In genomic region chr16:4391635-4392381, GRCh38 we compare ENCODE assay signal across 1 cellular context.
TF ChIP-seq lines count a peak whose summit lies in the region.

No MANE protein-coding gene starts in this region.

TF ChIP-seq in HEK293, 187 proteins besides CTCF, POLR2A, EP300 and RAD21 (continued from another document):
- TF ChIP-seq SP2 (tag by site-specific recombination; IDR thresholded peaks at IDR 0.05) (peak; percentile 33; the same call in 1 of the 2 replicates), ZNF513 (tag by site-specific recombination; IDR thresholded peaks at IDR 0.05) (no peak), ZNF354C (tag by site-specific recombination; IDR thresholded peaks at IDR 0.05; ENCODE audit: borderline replicate concordance, low read depth) (no peak), ZNF768 (tag by site-specific recombination; IDR thresholded peaks at IDR 0.05) (no peak), ZNF175 (tag by site-specific recombination; IDR thresholded peaks at IDR 0.05) (no peak), ZNF112 (tag by site-specific recombination; IDR thresholded peaks at IDR 0.05) (no peak), KLF17 (tag by site-specific recombination; IDR thresholded peaks at IDR 0.05) (0 out of 2 replicates have a peak, but pooled peaks have one; percentile 31), GLIS1 (tag by site-specific recombination; IDR thresholded peaks at IDR 0.05) (peak; percentile 28), TRIM28 (IDR thresholded peaks at IDR 0.05; ENCODE audit: borderline replicate concordance, low read length) (no peak), ZNF214 (tag by site-specific recombination; IDR thresholded peaks at IDR 0.05; ENCODE audit: borderline replicate concordance) (no peak), PRDM1 (tag by site-specific recombination; IDR thresholded peaks at IDR 0.05) (no peak), ZNF221 (tag by site-specific recombination; IDR thresholded peaks at IDR 0.05; ENCODE audit: borderline replicate concordance) (no peak), ZNF776 (tag by site-specific recombination; IDR thresholded peaks at IDR 0.05; ENCODE audit: borderline replicate concordance) (no peak), ZNF488 (tag by site-specific recombination; IDR thresholded peaks at IDR 0.05) (no peak), ZNF623 (tag by site-specific recombination; IDR thresholded peaks at IDR 0.05) (no peak), KLF10 (tag by site-specific recombination; IDR thresholded peaks at IDR 0.05) (no peak), ZNF16 (tag by site-specific recombination; IDR thresholded peaks at IDR 0.05; ENCODE audit: low read depth) (no peak), GLI4 (tag by site-specific recombination; IDR thresholded peaks at IDR 0.05) (no peak), ZNF473 (tag by site-specific recombination; IDR thresholded peaks at IDR 0.05) (no peak), ZNF398 (tag by site-specific recombination; IDR thresholded peaks at IDR 0.05) (no peak), ZIC2 (tag by site-specific recombination; IDR thresholded peaks at IDR 0.05) (peak; percentile 31; the same call in 1 of the 2 replicates), ZBTB8A (tag by site-specific recombination; IDR thresholded peaks at IDR 0.05) (no peak), HOXA7 (CRISPR knock-in tag; IDR thresholded peaks at IDR 0.05; ENCODE audit: borderline replicate concordance) (no peak), ZNF341 (tag by site-specific recombination; IDR thresholded peaks at IDR 0.05; ENCODE audit: low read depth) (peak; percentile 78), ZNF777 (tag by site-specific recombination; IDR thresholded peaks at IDR 0.05; ENCODE audit: borderline replicate concordance) (no peak)
